Comparison of ENCODE assay signal across 11 cellular contexts in genomic region chr2:63977904-63978303, GRCh38. TPM values are rescaled to one million over a fixed set of nuclear protein-coding genes. Genes with fewer than 3 reads are reported as not detected.
A peak's percentile ranks its signal among the peaks of the same experiment; 100 is the strongest.
DNase-seq lines count a peak whose midpoint lies in the region; ATAC-seq and TF ChIP-seq lines count a peak whose summit lies in the region.
"Had no signal": no experiment of that assay in that cellular context is flagged by ENCODE, and none has a peak within 500 bp of the region (broad histone marks: within the 10 kb centered on the region; RNA-seq: fewer than 3 reads in every experiment).

No MANE protein-coding gene starts in this region.

- intact Hi-C loops in upper lobe of right lung (cut with DNase I): no loop called here

- H3K27me3 Mint-ChIP-seq in activated CD8-positive, alpha-beta memory T cell treated with anti-CD3 and anti-CD28 coated beads, Interleukin-2, amount 10 ng/mL, durations not matched to agents 7 days and 5 days: no peaks in the 10 kb centered on the region
- no peaks in the 10 kb centered on the region for H3K27me3 Mint-ChIP-seq in T-helper 1 cell treated with Interleukin-12 subunit alpha and Interleukin-12 subunit beta and Interleukin-4 antibody, amounts not matched to agents 30 μg/mL and 1 μg/mL, for 36 hours (ENCODE audit: low read depth)

- H3K9me3 Mint-ChIP-seq in activated CD8-positive, alpha-beta memory T cell treated with anti-CD3 and anti-CD28 coated beads, Interleukin-2, amount 10 ng/mL, durations not matched to agents 7 days and 5 days (ENCODE audit: low read depth): no peaks in the 10 kb centered on the region
- no peaks in the 10 kb centered on the region for H3K9me3 Mint-ChIP-seq in T-helper 1 cell treated with Interleukin-12 subunit alpha and Interleukin-12 subunit beta and Interleukin-4 antibody, amounts not matched to agents 30 μg/mL and 1 μg/mL, for 36 hours

- peak; percentile 96 for ATAC-seq in activated CD8-positive, alpha-beta memory T cell treated with anti-CD3 and anti-CD28 coated beads, Interleukin-2, amount 10 ng/mL, durations not matched to agents 7 days and 5 days
- ATAC-seq in HG02763 (IDR thresholded peaks at IDR 0.05; ENCODE audit: unreplicated experiment) (peak; percentile 68), upper lobe of right lung (no peak)
- ATAC-seq: A549, Panc1 had no signal

- H3K4me1 Mint-ChIP-seq in activated CD8-positive, alpha-beta memory T cell treated with anti-CD3 and anti-CD28 coated beads, Interleukin-2, amount 10 ng/mL, durations not matched to agents 7 days and 5 days: peaks cover 16% of the 10 kb centered on the region
- peaks cover 21% of the 10 kb centered on the region for H3K4me1 Mint-ChIP-seq in T-helper 1 cell treated with Interleukin-12 subunit alpha and Interleukin-12 subunit beta and Interleukin-4 antibody, amounts not matched to agents 30 μg/mL and 1 μg/mL, for 36 hours (ENCODE audit: low read depth)

- H3K27ac Mint-ChIP-seq in activated CD8-positive, alpha-beta memory T cell treated with anti-CD3 and anti-CD28 coated beads, Interleukin-2, amount 10 ng/mL, durations not matched to agents 7 days and 5 days: peak overlapping the region; percentile 66
- H3K27ac Mint-ChIP-seq in T-helper 1 cell treated with Interleukin-12 subunit alpha and Interleukin-12 subunit beta and Interleukin-4 antibody, amounts not matched to agents 30 μg/mL and 1 μg/mL, for 36 hours: peak overlapping the region; percentile 64

- CTCF ChIA-PET in activated CD8-positive, alpha-beta memory T cell treated with anti-CD3 and anti-CD28 coated beads, Interleukin-2, amount 10 ng/mL, durations not matched to agents 7 days and 5 days (lab: Charles Lee): interaction anchor here (0.8 to 1.1 kb wide), 4 partner anchors 8 to 41 kb away, joined by 3 read pairs; no protein-coding TSS in a partner anchor

- no peak overlapping the region for H3K4me3 Mint-ChIP-seq in activated CD8-positive, alpha-beta memory T cell treated with anti-CD3 and anti-CD28 coated beads, Interleukin-2, amount 10 ng/mL, durations not matched to agents 7 days and 5 days
- H3K4me3 Mint-ChIP-seq in T-helper 1 cell treated with Interleukin-12 subunit alpha and Interleukin-12 subunit beta and Interleukin-4 antibody, amounts not matched to agents 30 μg/mL and 1 μg/mL, for 36 hours: peak overlapping the region; percentile 47

- H3K4me1 ChIP-seq in upper lobe of right lung: no peaks in the 10 kb centered on the region

- no peak overlapping the region for H3K27ac ChIP-seq in upper lobe of right lung
- H3K27ac ChIP-seq: A549 had no signal

- H3K9me3 ChIP-seq in upper lobe of right lung: no peaks in the 10 kb centered on the region
- H3K9me3 ChIP-seq: A549 had no signal

- no peaks in the 10 kb centered on the region for H3K27me3 ChIP-seq in upper lobe of right lung

- peaks cover 38% of the 10 kb centered on the region for H3K36me3 ChIP-seq in upper lobe of right lung

- H3K4me3 ChIP-seq in upper lobe of right lung: no peak overlapping the region
- H3K4me3 ChIP-seq: A549 had no signal

- H3K36me3 Mint-ChIP-seq in activated CD8-positive, alpha-beta memory T cell treated with anti-CD3 and anti-CD28 coated beads, Interleukin-2, amount 10 ng/mL, durations not matched to agents 7 days and 5 days: peaks cover 45% of the 10 kb centered on the region
- peaks cover 45% of the 10 kb centered on the region for H3K36me3 Mint-ChIP-seq in T-helper 1 cell treated with Interleukin-12 subunit alpha and Interleukin-12 subunit beta and Interleukin-4 antibody, amounts not matched to agents 30 μg/mL and 1 μg/mL, for 36 hours (ENCODE audit: low read depth)

- DNase-seq in activated CD8-positive, alpha-beta memory T cell treated with anti-CD3 and anti-CD28 coated beads, Interleukin-2, amount 10 ng/mL, durations not matched to agents 7 days and 5 days: peak; percentile 65
- no peak for DNase-seq in activated CD8-positive, alpha-beta memory T cell treated with anti-CD3 and anti-CD28 coated beads, Interleukin-2, amount 50 U/mL, for 4 hours
- DNase-seq in stimulated activated CD4-positive, alpha-beta T cell treated with anti-CD3 and anti-CD28 coated beads, Interleukin-4, amount 100 ng/mL, for 24 hours: peak; percentile 41
- DNase-seq in upper lobe of right lung: no peak
- DNase-seq in NCI-H1105 treated with DMSO at 0.1 percent for 48 hours (lab: John Stamatoyannopoulos, UW): no peak
- DNase-seq in SK-N-DZ (ENCODE audit: low spot score): no peak
- DNase-seq: stimulated activated naive CD4-positive, alpha-beta T cell treated with Interleukin-2 at 50 U/mL for 16 hours had no signal

- TF ChIP-seq CTCF in upper lobe of right lung (IDR thresholded peaks at IDR 0.05): no peak

RNA-seq across cellular contexts. Expression of gene VPS54, which starts 41.3 kb away (rescaled TPM):
- total RNA-seq in activated CD8-positive, alpha-beta memory T cell treated with anti-CD3 and anti-CD28 coated beads, Interleukin-2, amount 10 ng/mL, durations not matched to agents 7 days and 5 days: 10 to 100 TPM; 17.4 to 18.2 TPM
- total RNA-seq in upper lobe of right lung: 27.0 TPM
- 16.5 and 19.2 TPM in 2 replicates for polyA plus RNA-seq in SK-N-DZ (2014; cell fraction: cytosol; rRNA removed)
- polyA plus RNA-seq in SK-N-DZ (2014; cell fraction: nucleus; rRNA removed): 21.6 and 22.1 TPM in 2 replicates

Comparison
In these comparisons a context has a peak if more than half of its experiments do, and no peak if none do; other contexts are left out.
1. DNase-seq: peak in activated CD8-positive, alpha-beta memory T cell treated with anti-CD3 and anti-CD28 coated beads, Interleukin-2, amount 10 ng/mL, durations not matched to agents 7 days and 5 days (single experiment) and stimulated activated CD4-positive, alpha-beta T cell treated with anti-CD3 and anti-CD28 coated beads, Interleukin-4, amount 100 ng/mL, for 24 hours (single experiment); none in activated CD8-positive, alpha-beta memory T cell treated with anti-CD3 and anti-CD28 coated beads, Interleukin-2, amount 50 U/mL, for 4 hours (single experiment), upper lobe of right lung (single experiment), NCI-H1105 treated with DMSO at 0.1 percent for 48 hours (single experiment) and SK-N-DZ (single experiment).